16 cellular contexts compared by ENCODE assay signal in the genomic region with DNA sequence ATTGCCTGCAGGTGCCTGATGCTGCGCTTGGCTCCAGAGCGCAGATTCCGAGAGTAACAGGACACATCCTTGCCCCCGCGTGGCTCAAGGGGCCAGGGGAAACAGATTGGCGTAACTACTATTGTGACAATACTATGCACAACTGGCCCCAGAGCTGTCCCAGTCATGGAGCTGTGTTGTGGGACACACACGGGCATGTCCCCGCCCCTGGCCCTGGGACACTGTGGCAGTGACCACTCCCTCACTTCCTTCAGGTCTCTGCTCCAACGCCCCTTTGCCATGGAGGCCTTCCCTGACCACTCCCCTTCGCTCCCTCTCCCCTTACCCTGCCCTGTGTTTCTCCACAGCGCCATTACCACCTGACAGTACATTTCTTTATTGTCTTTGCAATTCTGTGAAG.
A peak's percentile ranks its signal among the peaks of the same experiment; 100 is the strongest.
DNase-seq lines count a peak whose midpoint lies in the region; ATAC-seq and TF ChIP-seq lines count a peak whose summit lies in the region.
"Had no signal": no experiment of that assay in that cellular context is flagged by ENCODE, and none has a peak within 500 bp of the region (broad histone marks: within the 10 kb centered on the region; RNA-seq: fewer than 3 reads in every experiment).

No MANE protein-coding gene starts in this region.

- H3K4me3 Mint-ChIP-seq in GM23338, result no peak overlapping the region
- no peak overlapping the region for H3K4me3 Mint-ChIP-seq in endothelial cell (ENCODE audit: unreplicated experiment)
- H3K4me3 Mint-ChIP-seq in neural crest cell, result no peak overlapping the region
- H3K4me3 Mint-ChIP-seq: B cell; CD4-positive, alpha-beta T cell had no signal

- no peaks in the 10 kb centered on the region for H3K36me3 ChIP-seq in BLaER1 treated with 17β-estradiol and CSF1 and Interleukin-3, amounts not matched to agents 10 nM and 100 nM
- no peaks in the 10 kb centered on the region for H3K36me3 ChIP-seq in GM23338 (ENCODE audit: insufficient read depth)

- H3K36me3 Mint-ChIP-seq in GM23338 (ENCODE audit: low read depth), result no peaks in the 10 kb centered on the region; the same call in 2 of the 3 replicates
- peaks cover 9% of the 10 kb centered on the region for H3K36me3 Mint-ChIP-seq in endothelial cell (ENCODE audit: low read depth, unreplicated experiment)
- no peaks in the 10 kb centered on the region for H3K36me3 Mint-ChIP-seq in neural crest cell (ENCODE audit: low read depth)

- H3F3A ChIP-seq in GM23338 (replicated peaks; ENCODE audit: low read depth), result no peaks in the 10 kb centered on the region

- no peaks in the 10 kb centered on the region for H3K9me3 Mint-ChIP-seq in GM23338
- no peaks in the 10 kb centered on the region for H3K9me3 Mint-ChIP-seq in endothelial cell (ENCODE audit: unreplicated experiment)
- no peaks in the 10 kb centered on the region for H3K9me3 Mint-ChIP-seq in neural crest cell
- H3K9me3 Mint-ChIP-seq: CD4-positive, alpha-beta T cell had no signal

- H3K4me2 ChIP-seq in BLaER1 treated with 17β-estradiol and CSF1 and Interleukin-3, amounts not matched to agents 10 nM and 100 nM, result peak overlapping the region in 6 of 11 experiments; percentile 34 to 64 (median 46); a peak in 8 of 22 replicates
- H3K4me2 ChIP-seq in GM23338, result no peak overlapping the region

- no peaks in the 10 kb centered on the region for H3K27me3 ChIP-seq in BLaER1 treated with 17β-estradiol and CSF1 and Interleukin-3, amounts not matched to agents 10 nM and 100 nM
- no peaks in the 10 kb centered on the region for H3K27me3 ChIP-seq in GM23338 (ENCODE audit: insufficient read depth)

- no peak overlapping the region for H3K27ac Mint-ChIP-seq in GM23338
- H3K27ac Mint-ChIP-seq in endothelial cell (ENCODE audit: unreplicated experiment), result peak overlapping the region; percentile 91
- peak overlapping the region; percentile 11 for H3K27ac Mint-ChIP-seq in neural crest cell (ENCODE audit: unreplicated experiment)
- H3K27ac Mint-ChIP-seq: B cell; CD4-positive, alpha-beta T cell had no signal

- H3K27me3 Mint-ChIP-seq in GM23338 (ENCODE audit: insufficient read depth, low read depth, poor library complexity) (peaks cover 15% of the 10 kb centered on the region), endothelial cell (ENCODE audit: unreplicated experiment) (peaks cover 4% of the 10 kb centered on the region), neural crest cell (ENCODE audit: low read depth) (no peaks in the 10 kb centered on the region)

- ATAC-seq in GM23338 (peak; percentile 27; the same call in 1 of the 3 replicates), GM19397 (IDR thresholded peaks at IDR 0.05; ENCODE audit: unreplicated experiment) (no peak)
- ATAC-seq: K562 had no signal

- H2AFZ ChIP-seq in GM23338, result peak overlapping the region; percentile 52; the same call in 1 of the 2 replicates

- H3K27ac ChIP-seq in BLaER1 treated with 17β-estradiol and CSF1 and Interleukin-3, amounts not matched to agents 10 nM and 100 nM, result no peak overlapping the region
- no peak overlapping the region for H3K27ac ChIP-seq in GM23338 (ENCODE audit: low read depth)
- H3K27ac ChIP-seq: C4-2B, HL-60 had no signal

- H3K4me3 ChIP-seq in BLaER1 treated with 17β-estradiol and CSF1 and Interleukin-3, amounts not matched to agents 10 nM and 100 nM, result no peak overlapping the region
- no peak overlapping the region for H3K4me3 ChIP-seq in GM23338
- H3K4me3 ChIP-seq: K562 had no signal

- H3K9ac ChIP-seq in BLaER1 treated with 17β-estradiol and CSF1 and Interleukin-3, amounts not matched to agents 10 nM and 100 nM, result no peak overlapping the region

- 0 out of 2 replicates have a peak, but pooled peaks cover 3% of the 10 kb centered on the region for H3K9me2 ChIP-seq in GM23338 (ENCODE audit: insufficient read depth)

- TF ChIP-seq CTCF in GM23338 (conservative IDR thresholded peaks at IDR 0.05; ENCODE audit: low read depth in 2 of 2) (no peak), endothelial cell (IDR thresholded peaks at IDR 0.05; ENCODE audit: unreplicated experiment) (no peak), neural crest cell (conservative IDR thresholded peaks at IDR 0.05) (no peak)

- H3K9me3 ChIP-seq in BLaER1 treated with 17β-estradiol and CSF1 and Interleukin-3, amounts not matched to agents 10 nM and 100 nM (replicated peaks in 1 of 11), result no peaks in the 10 kb centered on the region
- H3K9me3 ChIP-seq: Caco-2 had no signal

- H3K4me1 ChIP-seq in BLaER1 treated with 17β-estradiol and CSF1 and Interleukin-3, amounts not matched to agents 10 nM and 100 nM, result peaks cover 4 to 21% (median 11%) of the 10 kb centered on the region in 10 experiments; a peak in 18 of 20 replicates
- peaks cover 4% of the 10 kb centered on the region; the same call in 1 of the 2 replicates for H3K4me1 ChIP-seq in GM23338 (ENCODE audit: insufficient read depth)
- H3K4me1 ChIP-seq: Caco-2 had no signal

- peaks cover 15% of the 10 kb centered on the region for H3K4me1 Mint-ChIP-seq in GM23338
- H3K4me1 Mint-ChIP-seq in endothelial cell (ENCODE audit: unreplicated experiment), result peaks cover 34% of the 10 kb centered on the region
- no peaks in the 10 kb centered on the region for H3K4me1 Mint-ChIP-seq in neural crest cell
- H3K4me1 Mint-ChIP-seq: B cell had no signal

- H3K79me2 ChIP-seq in GM23338 (replicated peaks; ENCODE audit: insufficient read depth), result no peaks in the 10 kb centered on the region

- DNase-seq in GM23338 (ENCODE audit: low spot score) (no peak), endothelial cell (ENCODE audit: low spot score) (peak; percentile 12), neural crest cell (ENCODE audit: low read depth, low spot score) (no peak), NOMO-1 treated with DMSO at 0.1 percent for 48 hours (lab: John Stamatoyannopoulos, UW; ENCODE audit: unreplicated experiment) (no peak), NCI-H526 (lab: John Stamatoyannopoulos, UW) (no peak)
- DNase-seq: Caco-2; CD4-positive, alpha-beta T cell; GDM1; HCEC 1CT; IMR-90 had no signal

- H4K20me1 ChIP-seq in BLaER1 treated with 17β-estradiol and CSF1 and Interleukin-3, amounts not matched to agents 10 nM and 100 nM, result no peaks in the 10 kb centered on the region; a peak in 1 of 22 replicates
- no peaks in the 10 kb centered on the region for H4K20me1 ChIP-seq in GM23338 (replicated peaks; ENCODE audit: insufficient read depth)

TF ChIP-seq in GM23338, 12 proteins besides CTCF, POLR2A, EP300 and RAD21 (continues in another document):
- no peak for TF ChIP-seq ZNF462 (CRISPR knock-in tag; IDR thresholded peaks at IDR 0.05)
